In the genomic region with DNA sequence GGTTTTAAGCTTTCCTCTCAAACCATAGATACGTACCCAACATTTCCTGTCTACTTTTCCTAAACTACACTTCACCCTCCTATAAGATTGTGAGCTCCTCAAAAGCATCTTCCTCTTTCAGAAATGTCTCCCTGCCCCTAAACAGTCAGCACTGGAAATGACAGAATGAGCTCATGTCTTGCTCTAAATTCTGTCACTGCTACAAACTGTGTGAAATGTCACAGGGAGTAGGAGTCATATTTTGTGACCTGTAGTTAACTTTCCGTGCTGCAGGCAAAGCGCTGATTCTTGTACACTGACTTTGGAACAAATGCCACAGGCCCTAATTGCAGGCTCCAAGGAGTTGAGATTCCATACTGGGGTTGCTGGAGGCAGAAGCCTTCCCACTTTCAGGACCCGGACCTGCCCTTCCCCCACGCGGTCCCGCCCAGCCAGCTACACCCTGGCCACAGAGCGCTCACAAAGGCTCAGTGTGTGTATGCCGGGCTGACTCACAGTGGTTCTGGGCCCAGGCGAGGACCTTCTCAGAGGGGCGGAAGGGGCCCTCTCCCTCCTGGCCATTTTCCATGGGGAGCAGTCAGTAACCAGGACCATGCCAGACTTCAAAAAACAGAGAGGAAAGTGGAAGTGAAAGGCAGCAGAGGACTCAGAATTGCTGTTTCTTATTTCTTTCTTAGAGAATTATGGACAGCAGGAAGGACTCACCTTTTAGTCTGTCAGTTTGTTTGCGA, we compare ENCODE assay signal across 1 cellular context.
TF ChIP-seq lines count a peak whose summit lies in the region.

No MANE protein-coding gene starts in this region.

TF ChIP-seq in PFSK-1, 5 proteins besides CTCF, POLR2A, EP300 and RAD21 (continued from another document):
- TF ChIP-seq REST (IDR thresholded peaks at IDR 0.05; ENCODE audit: insufficient read depth in 1 of 2, low read depth in 2 of 2, low read length in 2 of 2) (0 out of 4 replicates have a peak, but pooled peaks of 1 of the 2 experiments have one; percentile 41), TAF1 (IDR thresholded peaks at IDR 0.05; ENCODE audit: borderline replicate concordance, insufficient read depth, low read length) (no peak; the same call in 1 of the 2 replicates), POLR2AphosphoS5 (IDR thresholded peaks at IDR 0.05; ENCODE audit: low read depth, low read length) (peak; percentile 63; the same call in 1 of the 2 replicates), FOXP2 (optimal IDR thresholded peaks at IDR 0.05; ENCODE audit: borderline replicate concordance, extremely low read depth, extremely low read length, insufficient read depth) (peak; percentile 72)
